ENCODE assay signal across 1 cellular context in the genomic region with DNA sequence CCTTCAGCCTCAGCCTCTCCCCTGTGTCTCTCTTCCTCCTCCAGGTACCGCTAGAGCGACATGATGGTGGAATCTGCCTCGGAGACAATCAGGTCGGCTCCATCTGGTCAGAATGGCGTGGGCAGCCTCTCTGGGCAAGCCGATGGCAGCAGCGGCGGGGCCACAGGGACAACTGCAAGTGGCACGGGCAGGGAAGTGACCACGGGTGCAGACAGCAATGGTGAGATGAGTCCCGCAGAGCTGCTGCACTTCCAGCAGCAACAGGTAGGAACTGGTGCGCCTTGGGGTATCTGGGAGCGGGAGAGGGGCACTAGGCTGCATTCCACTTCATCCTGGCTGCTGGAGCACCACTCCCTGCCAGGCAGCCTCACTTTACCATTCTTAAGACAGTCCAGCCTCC.
TF ChIP-seq lines count a peak whose summit lies in the region.

No MANE protein-coding gene starts in this region.

TF ChIP-seq in H1, 55 proteins besides CTCF, POLR2A, EP300 and RAD21:
- TF ChIP-seq PHF8 (conservative IDR thresholded peaks at IDR 0.05; ENCODE audit: low read depth, low read length) (no peak), POLR2AphosphoS5 (IDR thresholded peaks at IDR 0.05; ENCODE audit: low read depth, low read length) (no peak), BRCA1 (IDR thresholded peaks at IDR 0.05; ENCODE audit: low read depth, low read length) (no peak), JUND (IDR thresholded peaks at IDR 0.05; ENCODE audit: low read length) (no peak), RFX5 (IDR thresholded peaks at IDR 0.05; ENCODE audit: borderline replicate concordance, low read depth, low read length) (no peak), NANOG (IDR thresholded peaks at IDR 0.05; ENCODE audit: insufficient read depth, low read depth, low read length, poor library complexity, severe bottlenecking) (no peak), SAP30 (IDR thresholded peaks at IDR 0.05; ENCODE audit: insufficient read depth, insufficient replicate concordance, low read length) (no peak), NRF1 (IDR thresholded peaks at IDR 0.05; ENCODE audit: low read depth, low read length) (no peak), SP2 (IDR thresholded peaks at IDR 0.05; ENCODE audit: low read length) (no peak), YY1 (IDR thresholded peaks at IDR 0.05; ENCODE audit: low read depth, low read length) (no peak), FOSL1 (IDR thresholded peaks at IDR 0.05; ENCODE audit: insufficient read depth, low read depth, low read length) (no peak), SIRT6 (IDR thresholded peaks at IDR 0.05; ENCODE audit: low read length) (no peak), TCF12 (IDR thresholded peaks at IDR 0.05; ENCODE audit: low read depth, low read length) (no peak)
- TF ChIP-seq, protein P1, sequence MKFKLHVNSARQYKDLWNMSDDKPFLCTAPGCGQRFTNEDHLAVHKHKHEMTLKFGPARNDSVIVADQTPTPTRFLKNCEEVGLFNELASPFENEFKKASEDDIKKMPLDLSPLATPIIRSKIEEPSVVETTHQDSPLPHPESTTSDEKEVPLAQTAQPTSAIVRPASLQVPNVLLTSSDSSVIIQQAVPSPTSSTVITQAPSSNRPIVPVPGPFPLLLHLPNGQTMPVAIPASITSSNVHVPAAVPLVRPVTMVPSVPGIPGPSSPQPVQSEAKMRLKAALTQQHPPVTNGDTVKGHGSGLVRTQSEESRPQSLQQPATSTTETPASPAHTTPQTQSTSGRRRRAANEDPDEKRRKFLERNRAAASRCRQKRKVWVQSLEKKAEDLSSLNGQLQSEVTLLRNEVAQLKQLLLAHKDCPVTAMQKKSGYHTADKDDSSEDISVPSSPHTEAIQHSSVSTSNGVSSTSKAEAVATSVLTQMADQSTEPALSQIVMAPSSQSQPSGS (IDR thresholded peaks at IDR 0.05; ENCODE audit: low read length), result no peak
- TF ChIP-seq, protein P2, sequence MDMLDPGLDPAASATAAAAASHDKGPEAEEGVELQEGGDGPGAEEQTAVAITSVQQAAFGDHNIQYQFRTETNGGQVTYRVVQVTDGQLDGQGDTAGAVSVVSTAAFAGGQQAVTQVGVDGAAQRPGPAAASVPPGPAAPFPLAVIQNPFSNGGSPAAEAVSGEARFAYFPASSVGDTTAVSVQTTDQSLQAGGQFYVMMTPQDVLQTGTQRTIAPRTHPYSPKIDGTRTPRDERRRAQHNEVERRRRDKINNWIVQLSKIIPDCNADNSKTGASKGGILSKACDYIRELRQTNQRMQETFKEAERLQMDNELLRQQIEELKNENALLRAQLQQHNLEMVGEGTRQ (IDR thresholded peaks at IDR 0.05; ENCODE audit: low read length), result no peak
- TF ChIP-seq, protein P3, sequence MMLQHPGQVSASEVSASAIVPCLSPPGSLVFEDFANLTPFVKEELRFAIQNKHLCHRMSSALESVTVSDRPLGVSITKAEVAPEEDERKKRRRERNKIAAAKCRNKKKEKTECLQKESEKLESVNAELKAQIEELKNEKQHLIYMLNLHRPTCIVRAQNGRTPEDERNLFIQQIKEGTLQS (IDR thresholded peaks at IDR 0.05; ENCODE audit: insufficient read depth, low read depth, low read length), result no peak
- TF ChIP-seq, protein P4, sequence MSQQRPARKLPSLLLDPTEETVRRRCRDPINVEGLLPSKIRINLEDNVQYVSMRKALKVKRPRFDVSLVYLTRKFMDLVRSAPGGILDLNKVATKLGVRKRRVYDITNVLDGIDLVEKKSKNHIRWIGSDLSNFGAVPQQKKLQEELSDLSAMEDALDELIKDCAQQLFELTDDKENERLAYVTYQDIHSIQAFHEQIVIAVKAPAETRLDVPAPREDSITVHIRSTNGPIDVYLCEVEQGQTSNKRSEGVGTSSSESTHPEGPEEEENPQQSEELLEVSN (IDR thresholded peaks at IDR 0.05), result no peak
